9 cellular contexts compared by ENCODE assay signal in the genomic region with DNA sequence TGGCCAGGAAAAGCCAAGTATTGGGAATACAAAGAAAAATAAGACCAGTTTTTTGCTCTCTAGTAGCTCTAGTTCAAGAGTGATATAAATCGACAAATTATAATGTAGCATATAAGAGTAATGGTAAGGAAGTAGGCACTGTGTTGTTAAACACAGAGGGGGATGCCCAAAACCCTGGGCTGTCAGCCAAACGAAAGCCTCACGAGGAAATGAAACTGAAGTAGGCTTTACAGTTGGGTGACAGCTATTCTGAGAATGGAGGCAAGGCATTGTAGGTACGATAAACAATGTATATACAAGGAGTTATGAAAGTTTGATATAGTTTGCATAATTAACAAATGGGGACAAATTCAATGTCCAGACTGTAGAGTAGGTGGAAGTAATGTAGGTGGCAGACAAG.
DNase-seq lines count a peak whose midpoint lies in the region; ATAC-seq and TF ChIP-seq lines count a peak whose summit lies in the region.
"Had no signal": no experiment of that assay in that cellular context is flagged by ENCODE, and none has a peak within 500 bp of the region (broad histone marks: within the 10 kb centered on the region; RNA-seq: fewer than 3 reads in every experiment).

No MANE protein-coding gene starts in this region.

- H3K4me3 ChIP-seq in right cardiac atrium (ENCODE audit: low read length) (no peak overlapping the region), SK-N-SH (ENCODE audit: low read depth in 2 of 2, low read length in 1 of 2) (no peak overlapping the region)
- H3K4me3 ChIP-seq in effector memory CD4-positive, alpha-beta T cell (ENCODE audit: insufficient read depth, low read depth, low read length, poor library complexity, severe bottlenecking) = no peak overlapping the region

- CTCF ChIA-PET in SK-N-SH (lab: Yijun Ruan, JAX) = interaction anchor here (1.0 kb wide), 1 partner anchor 10 kb away, joined by 3 read pairs; no protein-coding TSS in a partner anchor

- TF ChIP-seq EP300 in SK-N-SH (IDR thresholded peaks at IDR 0.05; ENCODE audit: borderline replicate concordance in 1 of 2, low read depth in 1 of 2, low read length in 1 of 2) = no peak

- H3K79me2 ChIP-seq in SK-N-SH (ENCODE audit: insufficient read depth) = no peaks in the 10 kb centered on the region

- no peak for TF ChIP-seq RAD21 in SK-N-SH (IDR thresholded peaks at IDR 0.05; ENCODE audit: low read length)

- H3K27ac ChIP-seq in right cardiac atrium (ENCODE audit: low read length) = no peak overlapping the region
- no peak overlapping the region for H3K27ac ChIP-seq in effector memory CD4-positive, alpha-beta T cell (ENCODE audit: insufficient read depth, low read length, poor library complexity, severe bottlenecking)
- H3K27ac ChIP-seq in SK-N-SH (ENCODE audit: low read depth in 2 of 2, low read length in 1 of 2) = no peak overlapping the region

- POLR2A ChIA-PET in SK-N-SH (lab: Yijun Ruan, JAX) = no interaction called here

- peak; percentile 99 for ATAC-seq in GM18517 (IDR thresholded peaks at IDR 0.05; ENCODE audit: unreplicated experiment)
- peak; percentile 95 for ATAC-seq in GM21526 (IDR thresholded peaks at IDR 0.05; ENCODE audit: low FRiP score, unreplicated experiment)
- peak; percentile 97 for ATAC-seq in HG03432 (IDR thresholded peaks at IDR 0.05; ENCODE audit: unreplicated experiment)
- no peak for ATAC-seq in right cardiac atrium

- H2AFZ ChIP-seq in SK-N-SH (ENCODE audit: low read depth) = no peak overlapping the region

- H3K4me1 ChIP-seq in right cardiac atrium (ENCODE audit: control insufficient read depth, insufficient read depth, low read length) (no peaks in the 10 kb centered on the region), SK-N-SH (ENCODE audit: control insufficient read depth in 1 of 2, insufficient read depth in 2 of 2, low read depth in 1 of 2, low read length in 1 of 2) (no peaks in the 10 kb centered on the region)
- H3K4me1 ChIP-seq in effector memory CD4-positive, alpha-beta T cell (ENCODE audit: control insufficient read depth, insufficient read depth, low read length, poor library complexity, severe bottlenecking) = no peaks in the 10 kb centered on the region

- H3K27me3 ChIP-seq in right cardiac atrium (ENCODE audit: control insufficient read depth, insufficient read depth) (no peaks in the 10 kb centered on the region), SK-N-SH (ENCODE audit: insufficient read depth) (no peaks in the 10 kb centered on the region)
- H3K27me3 ChIP-seq in effector memory CD4-positive, alpha-beta T cell (replicated peaks; ENCODE audit: control insufficient read depth, insufficient read depth, low read length, poor library complexity, severe bottlenecking) = no peaks in the 10 kb centered on the region

- no peaks in the 10 kb centered on the region for H4K20me1 ChIP-seq in SK-N-SH (ENCODE audit: insufficient read depth)

- no peak for TF ChIP-seq CTCF in SK-N-SH (IDR thresholded peaks at IDR 0.05)

- no peak overlapping the region for H3K4me2 ChIP-seq in SK-N-SH

- H3K9me3 ChIP-seq in right cardiac atrium (ENCODE audit: control insufficient read depth, low read length) (no peaks in the 10 kb centered on the region), SK-N-SH (no peaks in the 10 kb centered on the region)
- no peaks in the 10 kb centered on the region for H3K9me3 ChIP-seq in effector memory CD4-positive, alpha-beta T cell (ENCODE audit: control insufficient read depth, low read length)

- WGBS in right cardiac atrium = 69% methylated on average over 4 of the region's 4 CpGs
- 0% methylated on average over 4 of the region's 4 CpGs for WGBS in SK-N-SH (ENCODE audit: low lambda C conversion rate)

- no peaks in the 10 kb centered on the region for H3K9me2 ChIP-seq in SK-N-SH

- no peak overlapping the region for H3K9ac ChIP-seq in SK-N-SH

- H3F3A ChIP-seq in SK-N-SH (replicated peaks; ENCODE audit: insufficient read depth) = no peaks in the 10 kb centered on the region

- no peaks in the 10 kb centered on the region for H3K36me3 ChIP-seq in effector memory CD4-positive, alpha-beta T cell (ENCODE audit: control insufficient read depth, insufficient read depth, low read length)
- no peaks in the 10 kb centered on the region for H3K36me3 ChIP-seq in SK-N-SH (replicated peaks in 1 of 2; ENCODE audit: control insufficient read depth in 1 of 2, insufficient read depth in 2 of 2, low read length in 1 of 2)

- DNase-seq in right cardiac atrium = peak; percentile 15 to 62 (median 51)
- no peak for DNase-seq in effector memory CD4-positive, alpha-beta T cell
- no peak for DNase-seq in NCI-H510A (lab: John Stamatoyannopoulos, UW)
- DNase-seq in NCI-H2107 treated with DMSO at 0.1 percent for 48 hours (lab: John Stamatoyannopoulos, UW; ENCODE audit: unreplicated experiment) = no peak
- no peak for DNase-seq in SK-N-SH
- DNase-seq: GDM1 had no signal

- intact Hi-C loops in right cardiac atrium (cut with DNase I) = no loop called here

TF ChIP-seq in SK-N-SH, 30 proteins besides CTCF, POLR2A, EP300 and RAD21 (continues in another document):
- TF ChIP-seq MXI1 (IDR thresholded peaks at IDR 0.05; ENCODE audit: low read depth, low read length) (no peak), RXRA (IDR thresholded peaks at IDR 0.05; ENCODE audit: borderline replicate concordance, low read depth) (no peak), ELF1 (IDR thresholded peaks at IDR 0.05) (no peak), MEF2A (IDR thresholded peaks at IDR 0.05; ENCODE audit: borderline replicate concordance, low read depth) (no peak), NFIC (IDR thresholded peaks at IDR 0.05; ENCODE audit: borderline replicate concordance) (no peak), FOSL2 (IDR thresholded peaks at IDR 0.05; ENCODE audit: borderline replicate concordance, low read depth) (no peak), TAF1 (IDR thresholded peaks at IDR 0.05; ENCODE audit: borderline replicate concordance, low read depth, low read length) (no peak), SIN3A (IDR thresholded peaks at IDR 0.05; ENCODE audit: borderline replicate concordance, low read depth, low read length) (no peak), YY1 (IDR thresholded peaks at IDR 0.05; ENCODE audit: low read depth) (no peak), USF1 (IDR thresholded peaks at IDR 0.05; ENCODE audit: borderline replicate concordance, low read depth) (no peak), MAX (IDR thresholded peaks at IDR 0.05; ENCODE audit: low read depth) (no peak), REST (IDR thresholded peaks at IDR 0.05; ENCODE audit: low read depth, low read length) (no peak), EZH2phosphoT487 (IDR thresholded peaks at IDR 0.05; ENCODE audit: borderline replicate concordance, low read depth) (no peak)
- TF ChIP-seq, protein P1, sequence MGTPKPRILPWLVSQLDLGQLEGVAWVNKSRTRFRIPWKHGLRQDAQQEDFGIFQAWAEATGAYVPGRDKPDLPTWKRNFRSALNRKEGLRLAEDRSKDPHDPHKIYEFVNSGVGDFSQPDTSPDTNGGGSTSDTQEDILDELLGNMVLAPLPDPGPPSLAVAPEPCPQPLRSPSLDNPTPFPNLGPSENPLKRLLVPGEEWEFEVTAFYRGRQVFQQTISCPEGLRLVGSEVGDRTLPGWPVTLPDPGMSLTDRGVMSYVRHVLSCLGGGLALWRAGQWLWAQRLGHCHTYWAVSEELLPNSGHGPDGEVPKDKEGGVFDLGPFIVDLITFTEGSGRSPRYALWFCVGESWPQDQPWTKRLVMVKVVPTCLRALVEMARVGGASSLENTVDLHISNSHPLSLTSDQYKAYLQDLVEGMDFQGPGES (IDR thresholded peaks at IDR 0.05; ENCODE audit: low read depth, low read length) = no peak
- TF ChIP-seq, protein P2, sequence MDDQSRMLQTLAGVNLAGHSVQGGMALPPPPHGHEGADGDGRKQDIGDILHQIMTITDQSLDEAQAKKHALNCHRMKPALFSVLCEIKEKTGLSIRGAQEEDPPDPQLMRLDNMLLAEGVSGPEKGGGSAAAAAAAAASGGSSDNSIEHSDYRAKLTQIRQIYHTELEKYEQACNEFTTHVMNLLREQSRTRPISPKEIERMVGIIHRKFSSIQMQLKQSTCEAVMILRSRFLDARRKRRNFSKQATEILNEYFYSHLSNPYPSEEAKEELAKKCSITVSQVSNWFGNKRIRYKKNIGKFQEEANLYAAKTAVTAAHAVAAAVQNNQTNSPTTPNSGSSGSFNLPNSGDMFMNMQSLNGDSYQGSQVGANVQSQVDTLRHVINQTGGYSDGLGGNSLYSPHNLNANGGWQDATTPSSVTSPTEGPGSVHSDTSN (IDR thresholded peaks at IDR 0.05) = no peak

Comparison
In these comparisons a context has a peak if more than half of its experiments do, and no peak if none do; other contexts are left out.
1. ATAC-seq: peak in GM18517 (single experiment), GM21526 (single experiment) and HG03432 (single experiment); none in right cardiac atrium (0 of 2).
2. DNase-seq: peak in right cardiac atrium (3 of 3); none in effector memory CD4-positive, alpha-beta T cell (0 of 3), NCI-H510A (single experiment), NCI-H2107 treated with DMSO at 0.1 percent for 48 hours (single experiment) and SK-N-SH (single experiment).